In the genomic region with DNA sequence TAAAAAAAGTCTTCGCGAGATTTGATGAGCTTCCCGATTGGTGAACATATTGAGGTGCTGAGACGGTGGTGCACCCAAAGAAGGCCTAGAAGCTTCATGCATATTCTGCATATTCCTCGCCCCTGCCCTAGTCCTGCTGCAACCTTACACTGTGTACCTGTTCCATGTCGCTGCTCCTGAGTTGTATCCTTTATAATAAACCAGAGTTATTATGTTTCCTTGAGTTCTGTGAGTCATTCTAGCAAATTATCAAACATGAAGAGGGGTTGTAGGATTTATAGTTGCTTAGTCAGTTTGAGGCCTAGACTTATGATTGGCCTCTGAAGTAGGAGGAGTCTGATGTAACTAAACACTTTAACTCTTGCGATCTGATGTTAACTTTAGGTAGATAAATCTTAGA, we compare ENCODE assay signal across 20 cellular contexts.
DNase-seq lines count a peak whose midpoint lies in the region; ATAC-seq lines count a peak whose summit lies in the region.
"Had no signal": no experiment of that assay in that cellular context is flagged by ENCODE, and none has a peak within 500 bp of the region (broad histone marks: within the 10 kb centered on the region; RNA-seq: fewer than 3 reads in every experiment).

No MANE protein-coding gene starts in this region.

- ATAC-seq in HG03196 (IDR thresholded peaks at IDR 0.05; ENCODE audit: unreplicated experiment) (no peak), HG02973 (IDR thresholded peaks at IDR 0.05; ENCODE audit: unreplicated experiment) (no peak), HG03025 (IDR thresholded peaks at IDR 0.05; ENCODE audit: low FRiP score, unreplicated experiment) (no peak)
- ATAC-seq: A549; CD8-positive, alpha-beta T cell; GM12878 had no signal

- DNase-seq in DMS53 (lab: John Stamatoyannopoulos, UW): peak; percentile 26
- DNase-seq in DMS53 treated with DMSO at 0.1 percent for 48 hours (lab: John Stamatoyannopoulos, UW; ENCODE audit: unreplicated experiment): no peak
- DNase-seq in islet precursor cell: peak; percentile 14
- peak; percentile 55 for DNase-seq in kidney tubule cell (ENCODE audit: low spot score)
- DNase-seq in renal cortical epithelial cell (ENCODE audit: low read depth): peak; percentile 45
- DNase-seq: AML-193; Caco-2; CD4-positive, alpha-beta T cell; CD8-positive, alpha-beta T cell; DMS 273 treated with DMSO at 0.1 percent for 48 hours; DMS153; DMS79; DND-41; EL; GDM1 had no signal
